Comparison of ENCODE assay signal across 1 cellular context in genomic region chr12:29783773-29784666, GRCh38.
TF ChIP-seq lines count a peak whose summit lies in the region.

Gene TMTC1 (minus strand): TSS chr12:29783942. CDS start chr12:29783751, 191 bp downstream.

TF ChIP-seq in HEK293, 187 proteins besides CTCF, POLR2A, EP300 and RAD21 (continued from another document and continues in another):
- TF ChIP-seq ZNF501 (tag by site-specific recombination; IDR thresholded peaks at IDR 0.05) (0 out of 2 replicates have a peak, but pooled peaks have one; percentile 6), SP3 (tag by site-specific recombination; IDR thresholded peaks at IDR 0.05) (no peak), ZBTB8A (tag by site-specific recombination; IDR thresholded peaks at IDR 0.05) (no peak; the same call in none of the 2 replicates), REST (tag by site-specific recombination; IDR thresholded peaks at IDR 0.05) (peak; percentile 92), ZNF112 (tag by site-specific recombination; IDR thresholded peaks at IDR 0.05) (no peak), ZNF221 (tag by site-specific recombination; IDR thresholded peaks at IDR 0.05; ENCODE audit: borderline replicate concordance) (no peak), GLI4 (tag by site-specific recombination; IDR thresholded peaks at IDR 0.05) (no peak), ZNF214 (tag by site-specific recombination; IDR thresholded peaks at IDR 0.05; ENCODE audit: borderline replicate concordance) (no peak), GLIS2 (tag by site-specific recombination; IDR thresholded peaks at IDR 0.05) (peak; percentile 60), SALL2 (tag by site-specific recombination; IDR thresholded peaks at IDR 0.05; ENCODE audit: borderline replicate concordance) (no peak), KLF16 (tag by site-specific recombination; IDR thresholded peaks at IDR 0.05) (0 out of 2 replicates have a peak, but pooled peaks have one; percentile 35), ZBTB20 (tag by site-specific recombination; IDR thresholded peaks at IDR 0.05) (peak; percentile 93), ZNF596 (tag by site-specific recombination; IDR thresholded peaks at IDR 0.05) (0 out of 2 replicates have a peak, but pooled peaks have one; percentile 25), ZNF747 (tag by site-specific recombination; IDR thresholded peaks at IDR 0.05) (no peak), ZNF510 (tag by site-specific recombination; IDR thresholded peaks at IDR 0.05; ENCODE audit: insufficient replicate concordance) (no peak), ZNF785 (tag by site-specific recombination; IDR thresholded peaks at IDR 0.05) (no peak), IKZF3 (tag by site-specific recombination; IDR thresholded peaks at IDR 0.05) (peak; percentile 72), EGR2 (tag by site-specific recombination; IDR thresholded peaks at IDR 0.05; ENCODE audit: low read depth) (peak; percentile 71), ZFP3 (tag by site-specific recombination; IDR thresholded peaks at IDR 0.05; ENCODE audit: low read depth) (no peak), HOXC10 (CRISPR knock-in tag; IDR thresholded peaks at IDR 0.05) (no peak), ZNF175 (tag by site-specific recombination; IDR thresholded peaks at IDR 0.05) (no peak), ZNF670 (tag by site-specific recombination; IDR thresholded peaks at IDR 0.05; ENCODE audit: low read depth) (no peak), SETDB1 (IDR thresholded peaks at IDR 0.05; ENCODE audit: insufficient read length, low read length) (no peak), ZNF138 (tag by site-specific recombination; IDR thresholded peaks at IDR 0.05; ENCODE audit: borderline replicate concordance) (no peak), ZNF76 (tag by site-specific recombination; IDR thresholded peaks at IDR 0.05; ENCODE audit: borderline replicate concordance, low read depth) (no peak), SP2 (tag by site-specific recombination; IDR thresholded peaks at IDR 0.05) (peak; percentile 30), ZNF362 (tag by site-specific recombination; IDR thresholded peaks at IDR 0.05) (no peak), FEZF1 (tag by site-specific recombination; IDR thresholded peaks at IDR 0.05) (no peak), ZNF549 (tag by site-specific recombination; IDR thresholded peaks at IDR 0.05) (no peak), INSM2 (tag by site-specific recombination; IDR thresholded peaks at IDR 0.05) (no peak), MYNN (tag by site-specific recombination; IDR thresholded peaks at IDR 0.05; ENCODE audit: borderline replicate concordance) (no peak), TSHZ1 (tag by site-specific recombination; IDR thresholded peaks at IDR 0.05; ENCODE audit: borderline replicate concordance) (no peak), ZNF404 (tag by site-specific recombination; IDR thresholded peaks at IDR 0.05) (no peak), ZNF423 (tag by site-specific recombination; IDR thresholded peaks at IDR 0.05) (no peak), TCF7L2 (IDR thresholded peaks at IDR 0.05; ENCODE audit: borderline replicate concordance, low read depth, low read length) (no peak), ZNF174 (tag by site-specific recombination; IDR thresholded peaks at IDR 0.05) (no peak), ZBTB10 (tag by site-specific recombination; IDR thresholded peaks at IDR 0.05) (peak; percentile 84), ZBTB48 (tag by site-specific recombination; IDR thresholded peaks at IDR 0.05) (no peak; the same call in 1 of the 2 replicates), ZNF350 (tag by site-specific recombination; IDR thresholded peaks at IDR 0.05) (no peak), SP7 (tag by site-specific recombination; IDR thresholded peaks at IDR 0.05) (peak; percentile 23; the same call in 1 of the 2 replicates)
- TF ChIP-seq, protein P1, sequence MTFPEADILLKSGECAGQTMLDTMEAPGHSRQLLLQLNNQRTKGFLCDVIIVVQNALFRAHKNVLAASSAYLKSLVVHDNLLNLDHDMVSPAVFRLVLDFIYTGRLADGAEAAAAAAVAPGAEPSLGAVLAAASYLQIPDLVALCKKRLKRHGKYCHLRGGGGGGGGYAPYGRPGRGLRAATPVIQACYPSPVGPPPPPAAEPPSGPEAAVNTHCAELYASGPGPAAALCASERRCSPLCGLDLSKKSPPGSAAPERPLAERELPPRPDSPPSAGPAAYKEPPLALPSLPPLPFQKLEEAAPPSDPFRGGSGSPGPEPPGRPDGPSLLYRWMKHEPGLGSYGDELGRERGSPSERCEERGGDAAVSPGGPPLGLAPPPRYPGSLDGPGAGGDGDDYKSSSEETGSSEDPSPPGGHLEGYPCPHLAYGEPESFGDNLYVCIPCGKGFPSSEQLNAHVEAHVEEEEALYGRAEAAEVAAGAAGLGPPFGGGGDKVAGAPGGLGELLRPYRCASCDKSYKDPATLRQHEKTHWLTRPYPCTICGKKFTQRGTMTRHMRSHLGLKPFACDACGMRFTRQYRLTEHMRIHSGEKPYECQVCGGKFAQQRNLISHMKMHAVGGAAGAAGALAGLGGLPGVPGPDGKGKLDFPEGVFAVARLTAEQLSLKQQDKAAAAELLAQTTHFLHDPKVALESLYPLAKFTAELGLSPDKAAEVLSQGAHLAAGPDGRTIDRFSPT (tag by site-specific recombination; IDR thresholded peaks at IDR 0.05), result no peak
- TF ChIP-seq, protein P2, sequence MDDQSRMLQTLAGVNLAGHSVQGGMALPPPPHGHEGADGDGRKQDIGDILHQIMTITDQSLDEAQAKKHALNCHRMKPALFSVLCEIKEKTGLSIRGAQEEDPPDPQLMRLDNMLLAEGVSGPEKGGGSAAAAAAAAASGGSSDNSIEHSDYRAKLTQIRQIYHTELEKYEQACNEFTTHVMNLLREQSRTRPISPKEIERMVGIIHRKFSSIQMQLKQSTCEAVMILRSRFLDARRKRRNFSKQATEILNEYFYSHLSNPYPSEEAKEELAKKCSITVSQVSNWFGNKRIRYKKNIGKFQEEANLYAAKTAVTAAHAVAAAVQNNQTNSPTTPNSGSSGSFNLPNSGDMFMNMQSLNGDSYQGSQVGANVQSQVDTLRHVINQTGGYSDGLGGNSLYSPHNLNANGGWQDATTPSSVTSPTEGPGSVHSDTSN (CRISPR knock-in tag; IDR thresholded peaks at IDR 0.05), result no peak
- TF ChIP-seq, protein P3, sequence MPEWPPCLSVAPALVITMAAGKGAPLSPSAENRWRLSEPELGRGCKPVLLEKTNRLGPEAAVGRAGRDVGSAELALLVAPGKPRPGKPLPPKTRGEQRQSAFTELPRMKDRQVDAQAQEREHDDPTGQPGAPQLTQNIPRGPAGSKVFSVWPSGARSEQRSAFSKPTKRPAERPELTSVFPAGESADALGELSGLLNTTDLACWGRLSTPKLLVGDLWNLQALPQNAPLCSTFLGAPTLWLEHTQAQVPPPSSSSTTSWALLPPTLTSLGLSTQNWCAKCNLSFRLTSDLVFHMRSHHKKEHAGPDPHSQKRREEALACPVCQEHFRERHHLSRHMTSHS (tag by site-specific recombination; IDR thresholded peaks at IDR 0.05), result no peak
- TF ChIP-seq, protein P4, sequence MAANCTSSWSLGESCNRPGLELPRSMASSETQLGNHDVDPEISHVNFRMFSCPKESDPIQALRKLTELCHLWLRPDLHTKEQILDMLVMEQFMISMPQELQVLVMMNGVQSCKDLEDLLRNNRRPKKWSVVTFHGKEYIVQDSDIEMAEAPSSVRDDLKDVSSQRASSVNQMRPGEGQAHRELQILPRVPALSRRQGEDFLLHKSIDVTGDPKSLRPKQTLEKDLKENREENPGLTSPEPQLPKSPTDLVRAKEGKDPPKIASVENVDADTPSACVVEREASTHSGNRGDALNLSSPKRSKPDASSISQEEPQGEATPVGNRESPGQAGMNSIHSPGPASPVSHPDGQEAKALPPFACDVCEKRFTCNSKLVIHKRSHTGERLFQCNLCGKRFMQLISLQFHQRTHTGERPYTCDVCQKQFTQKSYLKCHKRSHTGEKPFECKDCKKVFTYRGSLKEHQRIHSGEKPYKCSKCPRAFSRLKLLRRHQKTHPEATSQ (tag by site-specific recombination; IDR thresholded peaks at IDR 0.05), result no peak
